In genomic region chr2:70086278-70086837, GRCh38 we compare ENCODE assay signal across 1 cellular context.
A peak's percentile ranks its signal among the peaks of the same experiment; 100 is the strongest.
TF ChIP-seq lines count a peak whose summit lies in the region.

No MANE protein-coding gene starts in this region.

TF ChIP-seq in HepG2, 621 proteins besides CTCF, POLR2A, EP300 and RAD21 (continued from another document and continues in another):
- TF ChIP-seq ARID4A (CRISPR knock-in tag; IDR thresholded peaks at IDR 0.05; ENCODE audit: borderline replicate concordance) = peak; percentile 84
- peak; percentile 89; the same call in 1 of the 2 replicates for TF ChIP-seq KDM5B (CRISPR knock-in tag; IDR thresholded peaks at IDR 0.05; ENCODE audit: borderline replicate concordance)
- TF ChIP-seq ZNF691 (CRISPR knock-in tag; IDR thresholded peaks at IDR 0.05; ENCODE audit: borderline replicate concordance, low read depth) = peak; percentile 91
- TF ChIP-seq BORCS8-MEF2B (CRISPR knock-in tag; IDR thresholded peaks at IDR 0.05) = peak; percentile 79
- TF ChIP-seq ZNF782 (CRISPR knock-in tag; IDR thresholded peaks at IDR 0.05; ENCODE audit: borderline replicate concordance) = peak; percentile 59; the same call in 1 of the 2 replicates
- no peak for TF ChIP-seq TBL1XR1 (IDR thresholded peaks at IDR 0.05; ENCODE audit: borderline replicate concordance, low read length, partially characterized antibody)
- peak; percentile 84 for TF ChIP-seq PRDM10 (CRISPR knock-in tag; IDR thresholded peaks at IDR 0.05; ENCODE audit: low read depth)
- no peak; the same call in none of the 2 replicates for TF ChIP-seq FIP1L1 (IDR thresholded peaks at IDR 0.05; ENCODE audit: borderline replicate concordance, insufficient read depth, low read depth, low read length)
- no peak; the same call in 1 of the 2 replicates for TF ChIP-seq AKNA (CRISPR knock-in tag; IDR thresholded peaks at IDR 0.05; ENCODE audit: borderline replicate concordance)
- peak; percentile 86; the same call in 1 of the 2 replicates for TF ChIP-seq CBFB (CRISPR knock-in tag; IDR thresholded peaks at IDR 0.05)
- no peak; the same call in 1 of the 2 replicates for TF ChIP-seq PREB (CRISPR knock-in tag; IDR thresholded peaks at IDR 0.05)
- no peak for TF ChIP-seq ZNF431 (CRISPR knock-in tag; IDR thresholded peaks at IDR 0.05; ENCODE audit: borderline replicate concordance, low read depth)
- TF ChIP-seq POGZ (CRISPR knock-in tag; IDR thresholded peaks at IDR 0.05) = peak; percentile 67
- peak; percentile 66; the same call in 1 of the 2 replicates for TF ChIP-seq THAP7 (CRISPR knock-in tag; IDR thresholded peaks at IDR 0.05)
- no peak for TF ChIP-seq ZFP41 (CRISPR knock-in tag; IDR thresholded peaks at IDR 0.05; ENCODE audit: borderline replicate concordance)
- peak; percentile 87 for TF ChIP-seq ASH2L (IDR thresholded peaks at IDR 0.05; ENCODE audit: insufficient read length, low read depth, low read length)
- no peak; the same call in 1 of the 2 replicates for TF ChIP-seq ZNF543 (CRISPR knock-in tag; IDR thresholded peaks at IDR 0.05)
- TF ChIP-seq ZNF549 (CRISPR knock-in tag; IDR thresholded peaks at IDR 0.05) = no peak
- no peak; the same call in 1 of the 2 replicates for TF ChIP-seq NCOA1 (CRISPR knock-in tag; IDR thresholded peaks at IDR 0.05)
- TF ChIP-seq ZBTB1 (CRISPR knock-in tag; IDR thresholded peaks at IDR 0.05; ENCODE audit: borderline replicate concordance) = no peak
- no peak for TF ChIP-seq ZNF576 (CRISPR knock-in tag; IDR thresholded peaks at IDR 0.05)
- TF ChIP-seq ZIK1 (CRISPR knock-in tag; IDR thresholded peaks at IDR 0.05; ENCODE audit: borderline replicate concordance, low read depth) = no peak
- TF ChIP-seq ZNF761 (CRISPR knock-in tag; conservative IDR thresholded peaks at IDR 0.05) = peak; percentile 82
- no peak for TF ChIP-seq ZNF773 (CRISPR knock-in tag; IDR thresholded peaks at IDR 0.05; ENCODE audit: borderline replicate concordance)
- peak; percentile 88; the same call in 1 of the 2 replicates for TF ChIP-seq ZNF639 (CRISPR knock-in tag; conservative IDR thresholded peaks at IDR 0.05)
- no peak; the same call in 1 of the 2 replicates for TF ChIP-seq MNT (IDR thresholded peaks at IDR 0.05)
- no peak for TF ChIP-seq TBP (CRISPR knock-in tag; IDR thresholded peaks at IDR 0.05)
- TF ChIP-seq ZMYM4 (CRISPR knock-in tag; IDR thresholded peaks at IDR 0.05) = peak; percentile 58; the same call in 1 of the 2 replicates
- no peak; a peak in 1 of 4 replicates for TF ChIP-seq ATF4 (CRISPR knock-in tag; IDR thresholded peaks at IDR 0.05)
- no peak for TF ChIP-seq SIX1 (CRISPR knock-in tag; IDR thresholded peaks at IDR 0.05; ENCODE audit: borderline replicate concordance)
- no peak for TF ChIP-seq ZSCAN5A (CRISPR knock-in tag; IDR thresholded peaks at IDR 0.05; ENCODE audit: borderline replicate concordance)
- TF ChIP-seq ZFP36L1 (CRISPR knock-in tag; IDR thresholded peaks at IDR 0.05) = no peak; the same call in 1 of the 2 replicates
- TF ChIP-seq GATAD2A (CRISPR knock-in tag; IDR thresholded peaks at IDR 0.05) = peak; percentile 36; the same call in 1 of the 2 replicates
- no peak for TF ChIP-seq ZKSCAN8 (CRISPR knock-in tag; IDR thresholded peaks at IDR 0.05; ENCODE audit: borderline replicate concordance)
- TF ChIP-seq ZNF747 (CRISPR knock-in tag; IDR thresholded peaks at IDR 0.05; ENCODE audit: borderline replicate concordance) = peak; percentile 90
